ENCODE assay signal across 10 cellular contexts in the genomic region with DNA sequence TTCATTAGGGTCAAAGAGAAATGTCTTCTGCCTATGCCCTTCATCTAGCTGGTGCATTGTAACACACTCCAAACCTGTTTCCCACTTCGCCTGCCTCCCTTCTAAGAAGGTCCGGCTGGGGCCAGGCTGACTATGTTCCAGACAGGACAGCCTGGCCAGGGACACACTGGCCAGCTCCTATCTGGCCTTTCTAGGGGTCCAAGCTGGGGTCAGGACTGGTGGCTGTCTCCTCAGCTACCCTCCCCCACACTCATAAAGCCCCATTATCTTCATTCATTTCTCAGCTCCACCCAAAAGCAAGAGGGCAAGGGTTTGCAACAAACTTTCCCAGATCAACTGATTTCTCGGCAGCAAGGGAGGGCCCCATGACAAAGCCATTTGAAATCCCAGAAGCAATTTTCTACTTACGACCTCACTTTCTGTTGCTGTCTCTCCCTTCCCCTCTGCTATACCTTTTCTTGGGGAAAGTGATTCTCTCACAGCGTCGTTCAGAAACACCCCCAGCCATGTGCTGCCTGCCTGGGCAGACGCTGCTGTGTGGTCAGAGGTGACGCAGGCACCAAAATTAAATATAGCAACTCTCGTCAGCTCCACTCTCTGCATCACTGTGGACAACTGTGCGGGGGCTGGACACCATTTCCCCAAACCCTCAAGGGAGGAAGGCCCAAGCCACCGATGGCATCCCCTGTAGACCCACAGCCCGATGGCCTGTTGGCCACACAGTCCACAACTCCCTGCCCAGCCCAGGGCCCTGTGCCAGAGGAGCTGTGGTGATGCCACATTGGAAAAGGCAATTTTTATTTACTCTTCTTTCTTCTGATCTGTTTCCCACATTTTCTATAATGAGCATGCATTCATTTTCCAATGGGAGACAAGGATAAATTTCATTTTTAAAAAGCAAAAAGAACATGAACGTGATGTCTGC. TPM values are rescaled to one million over a fixed set of nuclear protein-coding genes. Genes with fewer than 3 reads are reported as not detected.
DNase-seq lines count a peak whose midpoint lies in the region; ATAC-seq, FAIRE-seq and TF ChIP-seq lines count a peak whose summit lies in the region.
"Had no signal": no experiment of that assay in that cellular context is flagged by ENCODE, and none has a peak within 500 bp of the region (broad histone marks: within the 10 kb centered on the region; RNA-seq: fewer than 3 reads in every experiment).

No MANE protein-coding gene starts in this region.

- H4K20me1 ChIP-seq in HepG2 (ENCODE audit: insufficient read depth, low read length) = no peaks in the 10 kb centered on the region

- CTCF ChIA-PET in HepG2 (lab: Yijun Ruan, JAX; ENCODE audit: low intra/inter-chr PET ratio, low total read pairs) = no interaction called here
- CTCF ChIA-PET in activated B cell treated with CpG ODN at 0.5 μM for 24 hours (lab: Charles Lee) = no interaction called here
- CTCF ChIA-PET in activated naive CD4-positive, alpha-beta T cell treated with anti-CD3 and anti-CD28 coated beads for 36 hours (lab: Charles Lee) = no interaction called here

- H3K4me3 ChIP-seq in HepG2 (replicated peaks in 1 of 3; ENCODE audit: insufficient read depth in 1 of 3, low read depth in 2 of 3, low read length in 3 of 3) (peak overlapping the region in 1 of 3 experiments; percentile 54; a peak in 2 of 6 replicates), right lobe of liver (no peak overlapping the region), tibial nerve (no peak overlapping the region)

- no peaks in the 10 kb centered on the region for H3K9me3 ChIP-seq in HepG2 (ENCODE audit: low read length)
- no peaks in the 10 kb centered on the region for H3K9me3 ChIP-seq in right lobe of liver
- H3K9me3 ChIP-seq in tibial nerve = no peaks in the 10 kb centered on the region

- peaks cover 30% of the 10 kb centered on the region for H3K4me1 Mint-ChIP-seq in activated B cell treated with CpG ODN at 0.5 μM for 24 hours
- H3K4me1 Mint-ChIP-seq in activated naive CD4-positive, alpha-beta T cell treated with anti-CD3 and anti-CD28 coated beads for 36 hours (ENCODE audit: low read depth) = peaks cover 13% of the 10 kb centered on the region

- no peaks in the 10 kb centered on the region for H3K36me3 ChIP-seq in HepG2 (replicated peaks in 1 of 2; ENCODE audit: control insufficient read depth in 1 of 2, insufficient read depth in 2 of 2, low read length in 2 of 2)
- H3K36me3 ChIP-seq in right lobe of liver = no peaks in the 10 kb centered on the region
- no peaks in the 10 kb centered on the region for H3K36me3 ChIP-seq in tibial nerve

- in situ Hi-C loops in HepG2 (cut with HindIII; ENCODE audit: extremely low pct_ligation_motif_present, low pct_unique_long_range_greater_than_20kb) = loop anchor here (25.0 kb wide), 1 partner anchor 277 kb away; no protein-coding TSS in a partner anchor

- peak overlapping the region; percentile 89 for H3K4me2 ChIP-seq in HepG2 (ENCODE audit: low read depth, low read length)

- no peaks in the 10 kb centered on the region for H3K27me3 Mint-ChIP-seq in activated B cell treated with CpG ODN at 0.5 μM for 24 hours
- no peaks in the 10 kb centered on the region for H3K27me3 Mint-ChIP-seq in activated naive CD4-positive, alpha-beta T cell treated with anti-CD3 and anti-CD28 coated beads for 36 hours (ENCODE audit: low read depth)

- POLR2A ChIA-PET in HepG2 (lab: Yijun Ruan, JAX) = no interaction called here
- POLR2A ChIA-PET in activated B cell treated with CpG ODN at 0.5 μM for 24 hours (lab: Charles Lee) = no interaction called here

- TF ChIP-seq POLR2A in HepG2 (IDR thresholded peaks at IDR 0.05; ENCODE audit: insufficient read depth in 1 of 2, low read depth in 2 of 2, low read length in 2 of 2) = no peak
- no peak for TF ChIP-seq POLR2A in right lobe of liver (IDR thresholded peaks at IDR 0.05)
- TF ChIP-seq POLR2A in tibial nerve (IDR thresholded peaks at IDR 0.05) = no peak

- WGBS in HepG2 (ENCODE audit: low lambda C conversion rate) = 73% methylated on average over 13 of the region's 13 CpGs
- 67% methylated on average over 8 of the region's 13 CpGs for WGBS in right lobe of liver (ENCODE audit: insufficient coverage, low coverage, low lambda C conversion rate, missing lambda C conversion rate)
- 53 to 60% methylated on average over 13 of the region's 13 CpGs for WGBS in tibial nerve, 2 donors

- FAIRE-seq in HepG2 (lab: Jason Lieb, UNC) = no peak
- FAIRE-seq: kidney had no signal

- ATAC-seq in HepG2 (no peak), right lobe of liver (no peak), HG02981 (IDR thresholded peaks at IDR 0.05; ENCODE audit: unreplicated experiment) (peak; percentile 52), activated B cell treated with CpG ODN at 0.5 μM for 24 hours (ENCODE audit: low read depth) (peak; percentile 15)

- no peak overlapping the region for H3K27ac Mint-ChIP-seq in activated B cell treated with CpG ODN at 0.5 μM for 24 hours
- H3K27ac Mint-ChIP-seq in activated naive CD4-positive, alpha-beta T cell treated with anti-CD3 and anti-CD28 coated beads for 36 hours = no peak overlapping the region

- no peak overlapping the region for H3K27ac ChIP-seq in HepG2 (ENCODE audit: extremely low read length, insufficient read depth, low read length)
- no peak overlapping the region for H3K27ac ChIP-seq in right lobe of liver
- peak overlapping the region; percentile 21 to 53 (median 44) for H3K27ac ChIP-seq in tibial nerve

- no peak for TF ChIP-seq EP300 in HepG2 (IDR thresholded peaks at IDR 0.05; ENCODE audit: low read depth in 2 of 2, low read length in 2 of 2)
- no peak for TF ChIP-seq EP300 in HepG2 (CRISPR knock-in tag; IDR thresholded peaks at IDR 0.05; ENCODE audit: borderline replicate concordance)
- no peak for TF ChIP-seq EP300 in tibial nerve (IDR thresholded peaks at IDR 0.05)

- no peaks in the 10 kb centered on the region for H3K9me3 Mint-ChIP-seq in activated B cell treated with CpG ODN at 0.5 μM for 24 hours
- H3K9me3 Mint-ChIP-seq in activated naive CD4-positive, alpha-beta T cell treated with anti-CD3 and anti-CD28 coated beads for 36 hours = no peaks in the 10 kb centered on the region

- no peak overlapping the region for H2AFZ ChIP-seq in HepG2 (ENCODE audit: low read length)

- BruUV-seq in HepG2 (replicated peaks; lab: Mats Ljungman, UMichigan) = no TSS peak

- intact Hi-C loops in HepG2 (cut with micrococcal nuclease; ENCODE audit: unreplicated experiment) = no loop called here
- intact Hi-C loops in right lobe of liver (cut with DNase I) = no loop called here
- intact Hi-C loops in activated B cell treated with CpG ODN at 0.5 μM for 24 hours (cut with micrococcal nuclease) = no loop called here
- intact Hi-C loops in activated naive CD4-positive, alpha-beta T cell treated with anti-CD3 and anti-CD28 coated beads for 36 hours (cut with micrococcal nuclease) = no loop called here

- no peak for TF ChIP-seq RAD21 in HepG2 (CRISPR knock-in tag; IDR thresholded peaks at IDR 0.05)

- peak overlapping the region; percentile 32; the same call in 1 of the 2 replicates for H3K9ac ChIP-seq in HepG2 (ENCODE audit: insufficient read depth, low read depth, low read length)

- H3K4me3 Mint-ChIP-seq in activated B cell treated with CpG ODN at 0.5 μM for 24 hours = peak overlapping the region; percentile 2
- no peak overlapping the region for H3K4me3 Mint-ChIP-seq in activated naive CD4-positive, alpha-beta T cell treated with anti-CD3 and anti-CD28 coated beads for 36 hours

- TF ChIP-seq CTCF in HepG2 (CRISPR knock-in tag; IDR thresholded peaks at IDR 0.05) = no peak
- TF ChIP-seq CTCF in right lobe of liver (IDR thresholded peaks at IDR 0.05) = no peak
- no peak for TF ChIP-seq CTCF in activated B cell treated with CpG ODN at 0.5 μM for 24 hours (IDR thresholded peaks at IDR 0.05)
- TF ChIP-seq CTCF in tibial nerve (IDR thresholded peaks at IDR 0.05) = no peak

- no peaks in the 10 kb centered on the region for H3K36me3 Mint-ChIP-seq in activated B cell treated with CpG ODN at 0.5 μM for 24 hours (ENCODE audit: low read depth)
- H3K36me3 Mint-ChIP-seq in activated naive CD4-positive, alpha-beta T cell treated with anti-CD3 and anti-CD28 coated beads for 36 hours (ENCODE audit: low read depth) = no peaks in the 10 kb centered on the region

- H3K27me3 ChIP-seq in HepG2 (ENCODE audit: control insufficient read depth in 1 of 2, insufficient read depth in 2 of 2, low read length in 2 of 2) (peaks cover 3 to 23% of the 10 kb centered on the region in 2 experiments; a peak in 4 of 5 replicates), right lobe of liver (no peaks in the 10 kb centered on the region), tibial nerve (peaks cover 0 to 3% of the 10 kb centered on the region in 2 donors)

- DNase-seq in HepG2 (ENCODE audit: low spot score) (no peak), right lobe of liver (no peak), activated B cell treated with CpG ODN at 0.5 μM for 24 hours (no peak), tibial nerve (ENCODE audit: low spot score in 2 of 2) (no peak), HuH-7 (ENCODE audit: low spot score) (no peak), NOMO-1 treated with dmso at 0.1 percent for 144 hours (lab: John Stamatoyannopoulos, UW; ENCODE audit: unreplicated experiment) (no peak)
- DNase-seq in activated naive CD4-positive, alpha-beta T cell treated with anti-CD3 and anti-CD28 coated beads for 36 hours = no peak
- DNase-seq: kidney had no signal

- no peaks in the 10 kb centered on the region for H3K79me2 ChIP-seq in HepG2 (ENCODE audit: insufficient read depth, low read length)

- H3K4me1 ChIP-seq in HepG2 (ENCODE audit: insufficient read depth, low read length) (peaks cover 83% of the 10 kb centered on the region), right lobe of liver (no peaks in the 10 kb centered on the region), tibial nerve (peaks cover 0 to 24% (median 8%) of the 10 kb centered on the region in 4 donors)

RNA-seq across cellular contexts. Expression of a gene that starts 6.1 kb away (rescaled TPM):
- total RNA-seq in HepG2 (2016; rRNA removed; fragmentation: Illumina TruSeq; extraction: Trizol) (not detected in 2 replicates), right lobe of liver (under 1 TPM in 1 of 6 experiments, not detected in 5; 0.26 TPM), activated B cell treated with CpG ODN at 0.5 μM for 24 hours (0.27 and 0.75 TPM in 2 replicates), tibial nerve (under 1 TPM in 2 of 4 donors, not detected in 2; 0.44 to 0.98 TPM)
- not detected in 2 replicates for total RNA-seq in HepG2 (2016; cell fraction: cytosol; rRNA removed; fragmentation: Illumina TruSeq; extraction: Trizol; ENCODE audit: low read depth)
- not detected in 2 replicates for total RNA-seq in HepG2 (2016; cell fraction: insoluble cytoplasmic fraction; rRNA removed; fragmentation: Illumina TruSeq; extraction: Trizol)
- not detected in 2 replicates for total RNA-seq in HepG2 (2016; cell fraction: membrane; rRNA removed; fragmentation: Illumina TruSeq; extraction: Trizol)
- total RNA-seq in HepG2 (2016; cell fraction: nucleus; rRNA removed; fragmentation: Illumina TruSeq; extraction: Trizol) = not detected in 2 replicates
- 0.05 TPM in 1 of 2 replicates, not detected in the other for polyA plus RNA-seq in HepG2 (2011; rRNA removed)
- polyA plus RNA-seq in HepG2 (2011; cell fraction: cytosol; rRNA removed) = 0.06 TPM in 1 of 2 replicates, not detected in the other
- polyA plus RNA-seq in HepG2 (2011; cell fraction: nucleus; rRNA removed) = 0.09 and 0.14 TPM in 2 replicates
- not detected in 2 replicates for polyA plus RNA-seq in HepG2 (2012)
- not detected in 2 replicates for polyA plus RNA-seq in HepG2 (2016; cell fraction: cytosol; fragmentation: Illumina TruSeq; extraction: Trizol; ENCODE audit: low read depth)
- not detected in 2 replicates for polyA plus RNA-seq in HepG2 (2016; cell fraction: insoluble cytoplasmic fraction; fragmentation: Illumina TruSeq; extraction: Trizol; ENCODE audit: low read depth)
- polyA plus RNA-seq in HepG2 (2016; cell fraction: membrane; fragmentation: Illumina TruSeq; extraction: Trizol; ENCODE audit: low read depth) = not detected in 2 replicates
- polyA plus RNA-seq in HepG2 (2016; cell fraction: nucleus; fragmentation: Illumina TruSeq; extraction: Trizol; ENCODE audit: insufficient read depth, low read depth) = not detected in 2 replicates
- 1.0 TPM in 1 of 2 replicates, not detected in the other for polyA minus RNA-seq in HepG2 (2011; rRNA and poly(A)+ RNA removed; ENCODE audit: low replicate concordance)
- polyA minus RNA-seq in HepG2 (2011; cell fraction: cytosol; rRNA and poly(A)+ RNA removed) = not detected in 2 replicates
- polyA minus RNA-seq in HepG2 (2011; cell fraction: nucleus; rRNA and poly(A)+ RNA removed) = not detected in 2 replicates
- total RNA-seq in activated naive CD4-positive, alpha-beta T cell treated with anti-CD3 and anti-CD28 coated beads for 36 hours = under 1 TPM; 0.24 to 0.49 TPM
- total RNA-seq: kidney had no signal
- polyA plus RNA-seq: BJ had no signal

RNA-seq across cellular contexts. Expression of a gene that starts 9.8 kb away (rescaled TPM):
- not detected in 2 replicates for total RNA-seq in HepG2 (2016; rRNA removed; fragmentation: Illumina TruSeq; extraction: Trizol)
- total RNA-seq in HepG2 (2016; cell fraction: cytosol; rRNA removed; fragmentation: Illumina TruSeq; extraction: Trizol; ENCODE audit: low read depth) = not detected in 2 replicates
- not detected in 2 replicates for total RNA-seq in HepG2 (2016; cell fraction: insoluble cytoplasmic fraction; rRNA removed; fragmentation: Illumina TruSeq; extraction: Trizol)
- total RNA-seq in HepG2 (2016; cell fraction: membrane; rRNA removed; fragmentation: Illumina TruSeq; extraction: Trizol) = not detected in 2 replicates
- not detected in 2 replicates for total RNA-seq in HepG2 (2016; cell fraction: nucleus; rRNA removed; fragmentation: Illumina TruSeq; extraction: Trizol)
- not detected in 2 replicates for polyA plus RNA-seq in HepG2 (2011; rRNA removed)
- not detected in 2 replicates for polyA plus RNA-seq in HepG2 (2011; cell fraction: cytosol; rRNA removed)
- polyA plus RNA-seq in HepG2 (2011; cell fraction: nucleus; rRNA removed) = not detected in 2 replicates
- polyA plus RNA-seq in HepG2 (2012) = not detected in 2 replicates
- not detected in 2 replicates for polyA plus RNA-seq in HepG2 (2016; cell fraction: cytosol; fragmentation: Illumina TruSeq; extraction: Trizol; ENCODE audit: low read depth)
- polyA plus RNA-seq in HepG2 (2016; cell fraction: insoluble cytoplasmic fraction; fragmentation: Illumina TruSeq; extraction: Trizol; ENCODE audit: low read depth) = not detected in 2 replicates
- polyA plus RNA-seq in HepG2 (2016; cell fraction: membrane; fragmentation: Illumina TruSeq; extraction: Trizol; ENCODE audit: low read depth) = not detected in 2 replicates
- not detected in 2 replicates for polyA plus RNA-seq in HepG2 (2016; cell fraction: nucleus; fragmentation: Illumina TruSeq; extraction: Trizol; ENCODE audit: insufficient read depth, low read depth)
- polyA minus RNA-seq in HepG2 (2011; rRNA and poly(A)+ RNA removed; ENCODE audit: low replicate concordance) = not detected in 2 replicates
- not detected in 2 replicates for polyA minus RNA-seq in HepG2 (2011; cell fraction: cytosol; rRNA and poly(A)+ RNA removed)
- not detected in 2 replicates for polyA minus RNA-seq in HepG2 (2011; cell fraction: nucleus; rRNA and poly(A)+ RNA removed)
- total RNA-seq in right lobe of liver = not detected
- not detected in 2 replicates for total RNA-seq in activated B cell treated with CpG ODN at 0.5 μM for 24 hours
- total RNA-seq in tibial nerve = not detected
- not detected for total RNA-seq in activated naive CD4-positive, alpha-beta T cell treated with anti-CD3 and anti-CD28 coated beads for 36 hours
- total RNA-seq: kidney had no signal
- polyA plus RNA-seq: BJ had no signal

Comparison
In these comparisons a context has a peak if more than half of its experiments do, and no peak if none do; other contexts are left out.
1. ATAC-seq: peak in HG02981 (single experiment) and activated B cell treated with CpG ODN at 0.5 μM for 24 hours (single experiment); none in HepG2 (single experiment) and right lobe of liver (0 of 4).
2. H3K27ac ChIP-seq: peak in tibial nerve (4 of 4); none in HepG2 (single experiment) and right lobe of liver (0 of 3).